In the genomic region with DNA sequence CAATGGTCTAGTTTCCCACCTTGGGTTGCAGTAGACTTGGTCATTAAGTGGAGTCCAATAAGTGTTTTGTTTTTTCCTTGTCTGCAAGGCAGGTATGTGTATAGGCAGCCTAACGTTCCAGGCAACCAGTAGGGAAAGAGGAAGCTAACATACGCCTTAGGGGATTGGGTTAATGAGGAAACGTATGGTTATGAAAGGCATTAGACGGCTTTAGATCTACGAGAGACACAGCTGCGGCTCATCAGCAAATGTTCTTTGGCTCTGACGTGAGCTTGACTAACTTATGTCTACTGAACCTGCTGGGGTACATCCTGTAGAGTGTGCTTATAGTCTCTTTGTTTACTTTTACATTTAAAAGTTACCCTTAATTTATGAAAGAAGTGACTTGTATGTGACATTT, we compare ENCODE assay signal across 17 cellular contexts.
A peak's percentile ranks its signal among the peaks of the same experiment; 100 is the strongest.
DNase-seq lines count a peak whose midpoint lies in the region; ATAC-seq and TF ChIP-seq lines count a peak whose summit lies in the region.
"Had no signal": no experiment of that assay in that cellular context is flagged by ENCODE, and none has a peak within 500 bp of the region (broad histone marks: within the 10 kb centered on the region; RNA-seq: fewer than 3 reads in every experiment).

No MANE protein-coding gene starts in this region.

- peaks cover 9% of the 10 kb centered on the region; the same call in 1 of the 2 replicates for H3K79me2 ChIP-seq in SK-N-SH (ENCODE audit: insufficient read depth)

- H3F3A ChIP-seq in SK-N-SH (replicated peaks; ENCODE audit: insufficient read depth) = peaks cover 3% of the 10 kb centered on the region

- no peaks in the 10 kb centered on the region for H3K36me3 Mint-ChIP-seq in T-helper 2 cell treated with Interferon-gamma antibody and Interleukin-4, amounts not matched to agents 5 μg/mL and 100 μg/mL, for 36 hours (ENCODE audit: low read depth)

- H3K27me3 ChIP-seq in SK-N-SH (ENCODE audit: insufficient read depth) (no peaks in the 10 kb centered on the region), upper lobe of left lung (no peaks in the 10 kb centered on the region), spleen (replicated peaks in 1 of 7) (peaks cover 0 to 9% (median 0%) of the 10 kb centered on the region in 7 donors)

- WGBS in SK-N-SH (ENCODE audit: low lambda C conversion rate) = 82% methylated on average over 7 of the region's 7 CpGs
- 56 to 59% methylated on average over 7 of the region's 7 CpGs for WGBS in upper lobe of left lung, 2 donors
- 30 to 66% (median 47%) methylated on average over 7 of the region's 7 CpGs for WGBS in spleen, 5 donors

- H3K4me3 ChIP-seq in SK-N-SH (ENCODE audit: low read depth in 2 of 2, low read length in 1 of 2) = no peak overlapping the region
- H3K4me3 ChIP-seq in upper lobe of left lung = no peak overlapping the region
- H3K4me3 ChIP-seq in spleen = no peak overlapping the region
- H3K4me3 ChIP-seq: A549, GM12878, prostate gland had no signal

- CTCF ChIA-PET in SK-N-SH (lab: Yijun Ruan, JAX) = interaction anchor here (1.1 kb wide), 3 partner anchors 26 to 98 kb away, joined by 3 to 4 read pairs (median 3); no protein-coding TSS in a partner anchor

- TF ChIP-seq POLR2A in upper lobe of left lung (IDR thresholded peaks at IDR 0.05) (no peak), spleen (IDR thresholded peaks at IDR 0.05) (no peak)

- ATAC-seq in SK-N-SH treated with all-trans-retinoic acid at 6 μM for 48 hours (no peak), upper lobe of left lung (ENCODE audit: low FRiP score in 2 of 2) (peak; percentile 15 to 64)
- ATAC-seq: A549; activated T-cell treated with anti-CD3 and anti-CD28 coated beads, Interleukin-2, amount 50 U/mL, for 72 hours; GM12878; HCT116 had no signal

- no peaks in the 10 kb centered on the region for H3K9me2 ChIP-seq in SK-N-SH

- H3K4me1 ChIP-seq in SK-N-SH (ENCODE audit: control insufficient read depth in 1 of 2, insufficient read depth in 2 of 2, low read depth in 1 of 2, low read length in 1 of 2) = peaks cover 21 to 23% of the 10 kb centered on the region in 2 experiments
- peaks cover 0 to 7% (median 1%) of the 10 kb centered on the region in 4 donors for H3K4me1 ChIP-seq in upper lobe of left lung
- H3K4me1 ChIP-seq in spleen = peaks cover 0 to 18% (median 7%) of the 10 kb centered on the region in 6 donors
- H3K4me1 ChIP-seq: prostate gland had no signal

- H3K4me3 Mint-ChIP-seq in T-helper 2 cell treated with Interferon-gamma antibody and Interleukin-4, amounts not matched to agents 5 μg/mL and 100 μg/mL, for 36 hours = no peak overlapping the region
- H3K4me3 Mint-ChIP-seq: activated CD4-positive, alpha-beta memory T cell treated with anti-CD3 and anti-CD28 coated beads, Interleukin-2, amount 10 ng/mL, durations not matched to agents 7 days and 5 days; activated T-cell treated with anti-CD3 and anti-CD28 coated beads, Interleukin-2, amount 50 U/mL, for 72 hours had no signal

- H3K36me3 ChIP-seq in SK-N-SH (replicated peaks in 1 of 2; ENCODE audit: control insufficient read depth in 1 of 2, insufficient read depth in 2 of 2, low read length in 1 of 2) = no peaks in the 10 kb centered on the region
- no peaks in the 10 kb centered on the region for H3K36me3 ChIP-seq in upper lobe of left lung
- no peaks in the 10 kb centered on the region for H3K36me3 ChIP-seq in spleen
- H3K36me3 ChIP-seq: prostate gland had no signal

- no peak overlapping the region for H3K4me2 ChIP-seq in SK-N-SH
- H3K4me2 ChIP-seq: A549 had no signal

- H3K27me3 Mint-ChIP-seq in T-helper 2 cell treated with Interferon-gamma antibody and Interleukin-4, amounts not matched to agents 5 μg/mL and 100 μg/mL, for 36 hours (ENCODE audit: low read depth) = peaks cover 28% of the 10 kb centered on the region

- no peaks in the 10 kb centered on the region for H4K20me1 ChIP-seq in SK-N-SH (ENCODE audit: insufficient read depth)

- H2AFZ ChIP-seq in SK-N-SH (ENCODE audit: low read depth) = no peak overlapping the region

- TF ChIP-seq CTCF in SK-N-SH (IDR thresholded peaks at IDR 0.05) (no peak), upper lobe of left lung (IDR thresholded peaks at IDR 0.05) (no peak), spleen (IDR thresholded peaks at IDR 0.05 in 8 of 11, conservative IDR thresholded peaks at IDR 0.05 in 3 of 11) (no peak)

- DNase-seq in SK-N-SH (peak; percentile 29), SKM-1 (lab: John Stamatoyannopoulos, UW; ENCODE audit: unreplicated experiment) (peak; percentile 73), left kidney (ENCODE audit: low read depth, low spot score) (peak; percentile 49), upper lobe of left lung (no peak), spleen (no peak), occipital lobe (lab: John Stamatoyannopoulos, UW) (no peak)
- no peak for DNase-seq in T-helper 2 cell treated with Interferon-gamma antibody and Interleukin-4, amounts not matched to agents 5 μg/mL and 100 μg/mL, for 36 hours (ENCODE audit: low spot score)
- DNase-seq: activated CD4-positive, alpha-beta memory T cell treated with anti-CD3 and anti-CD28 coated beads, Interleukin-2, amount 10 ng/mL, durations not matched to agents 7 days and 5 days; activated T-cell treated with anti-CD3 and anti-CD28 coated beads, Interleukin-2, amount 50 U/mL, for 72 hours; central memory CD4-positive, alpha-beta T cell; NCI-H1694; NCI-H526 treated with DMSO at 0.1 percent for 48 hours had no signal

- POLR2A ChIA-PET in SK-N-SH (lab: Yijun Ruan, JAX) = no interaction called here

- no peaks in the 10 kb centered on the region for H3K4me1 Mint-ChIP-seq in T-helper 2 cell treated with Interferon-gamma antibody and Interleukin-4, amounts not matched to agents 5 μg/mL and 100 μg/mL, for 36 hours (ENCODE audit: low read depth)
- H3K4me1 Mint-ChIP-seq: activated CD4-positive, alpha-beta memory T cell treated with anti-CD3 and anti-CD28 coated beads, Interleukin-2, amount 10 ng/mL, durations not matched to agents 7 days and 5 days had no signal

- no peaks in the 10 kb centered on the region for H3K9me3 Mint-ChIP-seq in T-helper 2 cell treated with Interferon-gamma antibody and Interleukin-4, amounts not matched to agents 5 μg/mL and 100 μg/mL, for 36 hours
- H3K9me3 Mint-ChIP-seq: activated CD4-positive, alpha-beta memory T cell treated with anti-CD3 and anti-CD28 coated beads, Interleukin-2, amount 10 ng/mL, durations not matched to agents 7 days and 5 days; activated T-cell treated with anti-CD3 and anti-CD28 coated beads, Interleukin-2, amount 50 U/mL, for 72 hours had no signal

- H3K27ac ChIP-seq in SK-N-SH (ENCODE audit: low read depth in 2 of 2, low read length in 1 of 2) = no peak overlapping the region; a peak in 1 of 4 replicates
- H3K27ac ChIP-seq in upper lobe of left lung = no peak overlapping the region
- H3K27ac ChIP-seq in spleen = no peak overlapping the region
- H3K27ac ChIP-seq: A549, prostate gland had no signal

- no peak overlapping the region for H3K9ac ChIP-seq in SK-N-SH

- TF ChIP-seq EP300 in SK-N-SH (IDR thresholded peaks at IDR 0.05; ENCODE audit: borderline replicate concordance in 1 of 2, low read depth in 1 of 2, low read length in 1 of 2) (no peak), upper lobe of left lung (IDR thresholded peaks at IDR 0.05) (peak in 1 of 4 donors; percentile 17)

- TF ChIP-seq RAD21 in SK-N-SH (IDR thresholded peaks at IDR 0.05; ENCODE audit: low read length) = no peak

- no peaks in the 10 kb centered on the region for H3K9me3 ChIP-seq in SK-N-SH
- H3K9me3 ChIP-seq in upper lobe of left lung = no peaks in the 10 kb centered on the region
- H3K9me3 ChIP-seq in spleen = no peaks in the 10 kb centered on the region
- H3K9me3 ChIP-seq: A549, prostate gland had no signal

- no peak overlapping the region for H3K27ac Mint-ChIP-seq in T-helper 2 cell treated with Interferon-gamma antibody and Interleukin-4, amounts not matched to agents 5 μg/mL and 100 μg/mL, for 36 hours
- H3K27ac Mint-ChIP-seq: activated CD4-positive, alpha-beta memory T cell treated with anti-CD3 and anti-CD28 coated beads, Interleukin-2, amount 10 ng/mL, durations not matched to agents 7 days and 5 days; activated T-cell treated with anti-CD3 and anti-CD28 coated beads, Interleukin-2, amount 50 U/mL, for 72 hours had no signal

- intact Hi-C loops in spleen (cut with DNase I; ENCODE audit: low total_unique reads) = no loop called here

TF ChIP-seq in SK-N-SH, 30 proteins besides CTCF, POLR2A, EP300 and RAD21 (continues in another document):
- TF ChIP-seq, protein P1, sequence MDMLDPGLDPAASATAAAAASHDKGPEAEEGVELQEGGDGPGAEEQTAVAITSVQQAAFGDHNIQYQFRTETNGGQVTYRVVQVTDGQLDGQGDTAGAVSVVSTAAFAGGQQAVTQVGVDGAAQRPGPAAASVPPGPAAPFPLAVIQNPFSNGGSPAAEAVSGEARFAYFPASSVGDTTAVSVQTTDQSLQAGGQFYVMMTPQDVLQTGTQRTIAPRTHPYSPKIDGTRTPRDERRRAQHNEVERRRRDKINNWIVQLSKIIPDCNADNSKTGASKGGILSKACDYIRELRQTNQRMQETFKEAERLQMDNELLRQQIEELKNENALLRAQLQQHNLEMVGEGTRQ (IDR thresholded peaks at IDR 0.05; ENCODE audit: borderline replicate concordance, low read depth, low read length) = no peak
- TF ChIP-seq RCOR1 (IDR thresholded peaks at IDR 0.05; ENCODE audit: low read length) = no peak
- TF ChIP-seq POLR2AphosphoS5 (IDR thresholded peaks at IDR 0.05; ENCODE audit: low read depth, low read length) = no peak
- TF ChIP-seq FOSL2 (IDR thresholded peaks at IDR 0.05; ENCODE audit: borderline replicate concordance, low read depth) = no peak
- TF ChIP-seq ELF1 (IDR thresholded peaks at IDR 0.05) = no peak
- TF ChIP-seq TCF12 (IDR thresholded peaks at IDR 0.05) = no peak
- TF ChIP-seq NFIC (IDR thresholded peaks at IDR 0.05; ENCODE audit: borderline replicate concordance) = no peak
- no peak for TF ChIP-seq SMC3 (IDR thresholded peaks at IDR 0.05; ENCODE audit: low read depth, low read length)

TF ChIP-seq in SK-N-SH treated with all-trans-retinoic acid at 6 μM for 48 hours, 23 proteins besides CTCF, POLR2A, EP300 and RAD21:
- TF ChIP-seq, protein P2, sequence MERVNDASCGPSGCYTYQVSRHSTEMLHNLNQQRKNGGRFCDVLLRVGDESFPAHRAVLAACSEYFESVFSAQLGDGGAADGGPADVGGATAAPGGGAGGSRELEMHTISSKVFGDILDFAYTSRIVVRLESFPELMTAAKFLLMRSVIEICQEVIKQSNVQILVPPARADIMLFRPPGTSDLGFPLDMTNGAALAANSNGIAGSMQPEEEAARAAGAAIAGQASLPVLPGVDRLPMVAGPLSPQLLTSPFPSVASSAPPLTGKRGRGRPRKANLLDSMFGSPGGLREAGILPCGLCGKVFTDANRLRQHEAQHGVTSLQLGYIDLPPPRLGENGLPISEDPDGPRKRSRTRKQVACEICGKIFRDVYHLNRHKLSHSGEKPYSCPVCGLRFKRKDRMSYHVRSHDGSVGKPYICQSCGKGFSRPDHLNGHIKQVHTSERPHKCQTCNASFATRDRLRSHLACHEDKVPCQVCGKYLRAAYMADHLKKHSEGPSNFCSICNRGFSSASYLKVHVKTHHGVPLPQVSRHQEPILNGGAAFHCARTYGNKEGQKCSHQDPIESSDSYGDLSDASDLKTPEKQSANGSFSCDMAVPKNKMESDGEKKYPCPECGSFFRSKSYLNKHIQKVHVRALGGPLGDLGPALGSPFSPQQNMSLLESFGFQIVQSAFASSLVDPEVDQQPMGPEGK (CRISPR knock-in tag; IDR thresholded peaks at IDR 0.05; ENCODE audit: borderline replicate concordance) = no peak

Comparison
In these comparisons a context has a peak if more than half of its experiments do, and no peak if none do; other contexts are left out.
1. DNase-seq: peak in SK-N-SH (single experiment), SKM-1 (single experiment) and left kidney (single experiment); none in upper lobe of left lung (0 of 2), T-helper 2 cell treated with Interferon-gamma antibody and Interleukin-4, amounts not matched to agents 5 μg/mL and 100 μg/mL, for 36 hours (single experiment), spleen (single experiment) and occipital lobe (single experiment).